Comparison of ENCODE assay signal across 14 cellular contexts in the genomic region with DNA sequence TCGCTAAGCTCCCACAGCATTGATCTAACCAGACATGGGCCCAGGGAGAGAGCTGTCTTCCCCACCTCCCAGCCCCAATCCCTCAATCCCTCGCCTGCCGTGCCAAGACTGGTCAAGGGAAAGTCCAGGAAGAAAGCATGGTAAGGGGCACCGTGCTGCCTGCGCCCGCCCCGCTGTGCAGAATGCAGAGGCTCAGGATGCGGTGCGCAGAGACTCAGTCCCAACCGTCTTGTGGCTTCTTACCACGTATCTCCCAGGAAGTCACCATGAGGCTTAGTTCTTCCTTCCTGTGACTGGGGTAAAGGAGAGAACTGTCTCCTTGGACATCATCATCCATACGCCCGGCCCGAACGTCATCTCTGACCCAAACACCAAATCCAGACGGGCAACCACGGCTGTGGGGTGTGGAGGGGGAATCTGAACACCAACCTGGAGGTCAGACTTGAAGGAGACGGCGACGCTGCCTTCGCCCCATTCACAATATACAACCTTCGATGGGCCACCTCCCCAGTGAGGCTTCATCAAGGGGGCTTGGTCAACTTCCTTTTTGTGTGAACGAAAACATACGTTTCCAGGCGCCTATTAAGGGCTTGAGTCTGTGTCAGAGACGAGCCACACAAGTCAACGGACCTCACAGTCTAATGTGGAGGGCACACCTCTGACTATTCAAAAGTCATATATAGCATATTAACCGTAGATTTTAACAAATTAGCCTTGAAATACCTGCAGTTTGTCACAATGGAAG. TPM values are rescaled to one million over a fixed set of nuclear protein-coding genes. Genes with fewer than 3 reads are reported as not detected.
DNase-seq lines count a peak whose midpoint lies in the region; ATAC-seq, FAIRE-seq and TF ChIP-seq lines count a peak whose summit lies in the region.
"Not testable (repeated sequence)": the region's sequence is repeated elsewhere in the genome, so short reads cannot be mapped to it uniquely, and the experiment has no call there.
"Had no signal": no experiment of that assay in that cellular context is flagged by ENCODE, and none has a peak within 500 bp of the region (broad histone marks: within the 10 kb centered on the region; RNA-seq: fewer than 3 reads in every experiment).

No MANE protein-coding gene starts in this region.

- not testable (repeated sequence) for H3K4me3 ChIP-seq in K562
- peak overlapping the region in 1 of 2 donors; percentile 38 for H3K4me3 ChIP-seq in left lung
- peak overlapping the region; percentile 47 for H3K4me3 ChIP-seq in thoracic aorta

- H3K36me3 Mint-ChIP-seq in CD14-positive monocyte; T-cell; activated T-cell treated with anti-CD3 and anti-CD28 coated beads, Interleukin-2, amount 50 U/mL, for 24 hours (ENCODE audit: low read depth): not testable (repeated sequence)

- not testable (repeated sequence) for H3K9me3 Mint-ChIP-seq in CD14-positive monocyte; T-cell; activated T-cell treated with anti-CD3 and anti-CD28 coated beads, Interleukin-2, amount 50 U/mL, for 24 hours

- TF ChIP-seq CTCF in CD14-positive monocyte (IDR thresholded peaks at IDR 0.05); K562 (IDR thresholded peaks at IDR 0.05 in 2 of 3, conservative IDR thresholded peaks at IDR 0.05 in 1 of 3; ENCODE audit: insufficient read depth in 2 of 3, low read depth in 1 of 3, low read length in 3 of 3); left lung (IDR thresholded peaks at IDR 0.05); omental fat pad (IDR thresholded peaks at IDR 0.05); thoracic aorta (IDR thresholded peaks at IDR 0.05): not testable (repeated sequence)

- H3K36me3 ChIP-seq in KOPT-K1 (ENCODE audit: insufficient read depth, low read length); K562 (ENCODE audit: control insufficient read depth, insufficient read depth, low read length); left lung; thoracic aorta: not testable (repeated sequence)

- DNase-seq in CD14-positive monocyte (ENCODE audit: low spot score) (peak; percentile 65), T-cell (peak in 4 of 34 experiments; percentile 16 to 29 (median 23)), left lung (peak in 1 of 2 donors; percentile 39)
- DNase-seq in activated T-cell treated with anti-CD3 and anti-CD28 coated beads, Interleukin-2, amount 50 U/mL, for 24 hours: peak; percentile 58
- DNase-seq in K562 (ENCODE audit: extremely low read depth in 1 of 4, low spot score in 3 of 4); omental fat pad (ENCODE audit: low spot score); thoracic aorta (ENCODE audit: low spot score): not testable (repeated sequence)

- not testable (repeated sequence) for H2AFZ ChIP-seq in K562 (ENCODE audit: low read depth, low read length)

- not testable (repeated sequence) for H3K79me2 ChIP-seq in K562 (ENCODE audit: control insufficient read depth, insufficient read depth, low read length)

- ATAC-seq in T-cell (replicated peaks in 1 of 4) (peak; percentile 16 to 41 (median 34)), left lung (peak; percentile 47), omental fat pad (ENCODE audit: low FRiP score) (peak; percentile 37)
- ATAC-seq in K562; thoracic aorta (ENCODE audit: insufficient number of reproducible peaks, low FRiP score, low read depth): not testable (repeated sequence)

- not testable (repeated sequence) for H3K9me3 ChIP-seq in KOPT-K1 (ENCODE audit: insufficient read depth, low read length, poor library complexity, severe bottlenecking); K562 (replicated peaks; ENCODE audit: control insufficient read depth, insufficient read depth, low read depth, low read length); left lung; thoracic aorta

- intact Hi-C loops in CD14-positive monocyte (cut with micrococcal nuclease); K562 (cut with micrococcal nuclease); left lung (cut with DNase I): not testable (repeated sequence)

- H3K27ac Mint-ChIP-seq in CD14-positive monocyte (peak overlapping the region; percentile 96 to 99 (median 98)), T-cell (peak overlapping the region; percentile 87 to 89)
- H3K27ac Mint-ChIP-seq in activated T-cell treated with anti-CD3 and anti-CD28 coated beads, Interleukin-2, amount 50 U/mL, for 24 hours: not testable (repeated sequence)

- in situ Hi-C loops in K562 (cut with MboI): not testable (repeated sequence)

- H3K27ac ChIP-seq in KOPT-K1 (ENCODE audit: low read depth, low read length, poor library complexity, severe bottlenecking) (peak overlapping the region; percentile 99), left lung (peak overlapping the region; percentile 36 to 91), thoracic aorta (peak overlapping the region in 1 of 2 donors; percentile 26)
- not testable (repeated sequence) for H3K27ac ChIP-seq in K562 (ENCODE audit: extremely low read depth, low read depth, low read length)

- POLR2A ChIA-PET in T-cell (lab: Charles Lee); K562 (lab: Yijun Ruan, JAX): not testable (repeated sequence)

- TF ChIP-seq RAD21 in K562 (CRISPR knock-in tag; conservative IDR thresholded peaks at IDR 0.05 in 1 of 2, IDR thresholded peaks at IDR 0.05 in 1 of 2): not testable (repeated sequence)

- CTCF ChIA-PET in T-cell (lab: Charles Lee): interaction anchor here in 1 of 2 donors (1.1 kb wide), 1 partner anchor 13 kb away, joined by 7 read pairs; no protein-coding TSS in a partner anchor
- CTCF ChIA-PET in K562 (lab: Yijun Ruan, JAX; ENCODE audit: low intra/inter-chr PET ratio): not testable (repeated sequence)

- not testable (repeated sequence) for H3K4me2 ChIP-seq in K562 (ENCODE audit: insufficient read depth, low read length)

- not testable (repeated sequence) for FAIRE-seq in K562 (lab: Jason Lieb, UNC)

- H3K4me1 Mint-ChIP-seq in CD14-positive monocyte (peaks cover 83% of the 10 kb centered on the region), T-cell (peaks cover 81 to 86% (median 82%) of the 10 kb centered on the region in 3 donors)
- H3K4me1 Mint-ChIP-seq in activated T-cell treated with anti-CD3 and anti-CD28 coated beads, Interleukin-2, amount 50 U/mL, for 24 hours (ENCODE audit: low read depth): peaks cover 73% of the 10 kb centered on the region

- not testable (repeated sequence) for TF ChIP-seq POLR2A in K562 (conservative IDR thresholded peaks at IDR 0.05)

- not testable (repeated sequence) for TF ChIP-seq EP300 in K562 (IDR thresholded peaks at IDR 0.05; ENCODE audit: low read length)

- peak overlapping the region; percentile 74 to 87 for H3K4me3 Mint-ChIP-seq in CD14-positive monocyte
- peak overlapping the region; percentile 61 to 85 (median 72) for H3K4me3 Mint-ChIP-seq in T-cell
- peak overlapping the region; percentile 61 for H3K4me3 Mint-ChIP-seq in activated T-cell treated with anti-CD3 and anti-CD28 coated beads, Interleukin-2, amount 50 U/mL, for 24 hours

- peaks cover 7 to 31% of the 10 kb centered on the region in 2 experiments; a peak in 3 of 5 replicates for H3K27me3 ChIP-seq in K562 (ENCODE audit: control insufficient read depth in 2 of 2, insufficient read depth in 2 of 2, low read length in 2 of 2)
- peaks cover 0 to 17% of the 10 kb centered on the region in 2 donors for H3K27me3 ChIP-seq in left lung
- H3K27me3 ChIP-seq in thoracic aorta (replicated peaks; ENCODE audit: insufficient read depth): not testable (repeated sequence)

- BruUV-seq in K562 (replicated peaks; lab: Mats Ljungman, UMichigan): not testable (repeated sequence)

- not testable (repeated sequence) for H3K4me1 ChIP-seq in K562 (replicated peaks in 1 of 2; ENCODE audit: control insufficient read depth in 2 of 2, insufficient read depth in 2 of 2, low read length in 2 of 2); thoracic aorta (ENCODE audit: control insufficient read depth in 1 of 2, low read depth in 2 of 2)
- peaks cover 0 to 70% of the 10 kb centered on the region in 2 donors for H3K4me1 ChIP-seq in left lung

- not testable (repeated sequence) for H3K27me3 Mint-ChIP-seq in CD14-positive monocyte (ENCODE audit: low read depth in 3 of 3); T-cell
- H3K27me3 Mint-ChIP-seq in activated T-cell treated with anti-CD3 and anti-CD28 coated beads, Interleukin-2, amount 50 U/mL, for 24 hours: peaks cover 29% of the 10 kb centered on the region

- not testable (repeated sequence) for H4K20me1 ChIP-seq in K562 (replicated peaks; ENCODE audit: control insufficient read depth, insufficient read depth, low read length)

- not testable (repeated sequence) for H3K9me1 ChIP-seq in K562 (ENCODE audit: control insufficient read depth, insufficient read depth, low read length)

- H3K9ac ChIP-seq in K562 (ENCODE audit: insufficient read depth in 1 of 2, low read depth in 2 of 2, low read length in 2 of 2): not testable (repeated sequence)

- 10% methylated on average over 23 of the region's 28 CpGs for WGBS in K562 (ENCODE audit: insufficient coverage, low coverage, missing lambda C conversion rate)

RNA-seq across cellular contexts. Expression of gene LAIR1, which starts 10.6 kb away (rescaled TPM):
- polyA plus RNA-seq in CD14-positive monocyte: 10 to 100 TPM; 48.0 to 73.8 TPM
- 10 to 100 TPM; 40.2 to 66.0 (median 59.7) TPM for total RNA-seq in T-cell
- total RNA-seq in K562 (2011; cell fraction: chromatin; rRNA removed; ENCODE audit: low replicate concordance): not detected in 2 replicates
- not detected in 2 replicates for total RNA-seq in K562 (2011; cell fraction: nucleolus; rRNA removed)
- total RNA-seq in K562 (2011; cell fraction: nucleoplasm; rRNA removed): not detected in 2 replicates
- total RNA-seq in K562 (2014; rRNA removed): not detected in 2 replicates
- not detected in 2 replicates for total RNA-seq in K562 (2014; rRNA removed; fragmentation: Illumina TruSeq; extraction: Trizol)
- 0.23 and 0.54 TPM in 2 replicates for total RNA-seq in K562 (2015; rRNA removed; fragmentation: Illumina TruSeq; extraction: Trizol)
- 0.20 and 0.24 TPM in 2 replicates for total RNA-seq in K562 (2021)
- polyA plus RNA-seq in K562 (2011; rRNA removed): not detected in 2 replicates
- not detected in 2 replicates for polyA plus RNA-seq in K562 (2011; cell fraction: cytosol; rRNA removed)
- polyA plus RNA-seq in K562 (2011; cell fraction: nucleus; rRNA removed): not detected in 2 replicates
- polyA plus RNA-seq in K562 (2012): 0.40 and 7.6 TPM in 2 replicates
- polyA plus RNA-seq in K562 (2014; fragmentation: Illumina TruSeq; extraction: Trizol): 0.12 TPM in 1 of 2 replicates, not detected in the other
- not detected for polyA plus RNA-seq in K562 (2014; fragmentation: Nextera tagmentation; extraction: Ambion mirVana)
- 0.12 TPM in 1 of 2 replicates, not detected in the other for polyA plus RNA-seq in K562 (2014; rRNA removed)
- not detected in 2 replicates for polyA minus RNA-seq in K562 (2011; rRNA and poly(A)+ RNA removed)
- not detected in 2 replicates for polyA minus RNA-seq in K562 (2011; cell fraction: cytosol; rRNA and poly(A)+ RNA removed)
- polyA minus RNA-seq in K562 (2011; cell fraction: nucleus; rRNA and poly(A)+ RNA removed): not detected in 2 replicates
- total RNA-seq in left lung: 100 to 1,000 TPM in 1 of 2 donors, 10 to 100 TPM in 1; 66.9 to 172 TPM
- 10 to 100 TPM; 24.3 to 82.5 (median 37.0) TPM for total RNA-seq in omental fat pad
- 10 to 100 TPM; 31.2 to 64.7 TPM for total RNA-seq in thoracic aorta
- total RNA-seq: cardiac muscle cell, epithelial cell of proximal tubule, foreskin keratinocyte, PC-9 had no signal
- polyA plus RNA-seq: A549, cardiac muscle cell, foreskin keratinocyte had no signal

RNA-seq across cellular contexts. Expression of gene LILRA4, which starts 36.4 kb away (rescaled TPM):
- polyA plus RNA-seq in CD14-positive monocyte (1 to 10 TPM; 2.2 to 3.4 TPM), K562 (2011; rRNA removed) (not detected in 2 replicates), K562 (2014; fragmentation: Illumina TruSeq; extraction: Trizol) (not detected in 2 replicates), K562 (2014; fragmentation: Nextera tagmentation; extraction: Ambion mirVana) (not detected), K562 (2014; rRNA removed) (not detected in 2 replicates)
- total RNA-seq in T-cell (under 1 TPM in 1 of 5 donors, not detected in 4; 0.58 TPM), K562 (2014; rRNA removed) (not detected in 2 replicates), K562 (2014; rRNA removed; fragmentation: Illumina TruSeq; extraction: Trizol) (not detected in 2 replicates), K562 (2015; rRNA removed; fragmentation: Illumina TruSeq; extraction: Trizol) (not detected in 2 replicates), K562 (2021) (not detected in 2 replicates), left lung (1 to 10 TPM; 1.8 to 2.3 TPM), omental fat pad (under 1 TPM in 1 of 4 donors, not detected in 3; 0.56 TPM), thoracic aorta (not detected)
- not detected in 2 replicates for total RNA-seq in K562 (2011; cell fraction: chromatin; rRNA removed; ENCODE audit: low replicate concordance)
- total RNA-seq in K562 (2011; cell fraction: nucleolus; rRNA removed): not detected in 2 replicates
- total RNA-seq in K562 (2011; cell fraction: nucleoplasm; rRNA removed): not detected in 2 replicates
- not detected in 2 replicates for polyA plus RNA-seq in K562 (2011; cell fraction: cytosol; rRNA removed)
- not detected in 2 replicates for polyA plus RNA-seq in K562 (2011; cell fraction: nucleus; rRNA removed)
- polyA plus RNA-seq in K562 (2012): 0.53 TPM in 1 of 2 replicates, not detected in the other
- polyA minus RNA-seq in K562 (2011; rRNA and poly(A)+ RNA removed): not detected in 2 replicates
- not detected in 2 replicates for polyA minus RNA-seq in K562 (2011; cell fraction: cytosol; rRNA and poly(A)+ RNA removed)
- not detected in 2 replicates for polyA minus RNA-seq in K562 (2011; cell fraction: nucleus; rRNA and poly(A)+ RNA removed)
- total RNA-seq: cardiac muscle cell, epithelial cell of proximal tubule, foreskin keratinocyte, PC-9, urinary bladder had no signal
- polyA plus RNA-seq: A549, cardiac muscle cell, foreskin keratinocyte, urinary bladder had no signal

RNA-seq across cellular contexts. Expression of gene TTYH1, which starts 39.9 kb away (rescaled TPM):
- polyA plus RNA-seq in CD14-positive monocyte (not detected), K562 (2011; rRNA removed) (not detected in 2 replicates), K562 (2014; fragmentation: Illumina TruSeq; extraction: Trizol) (not detected in 2 replicates), K562 (2014; fragmentation: Nextera tagmentation; extraction: Ambion mirVana) (under 1 TPM in 1 of 2 experiments, not detected in 1; 0.08 TPM), K562 (2014; rRNA removed) (not detected in 2 replicates)
- total RNA-seq in T-cell (under 1 TPM in 2 of 5 donors, not detected in 3; 0.26 to 0.41 TPM), K562 (2014; rRNA removed) (not detected in 2 replicates), K562 (2014; rRNA removed; fragmentation: Illumina TruSeq; extraction: Trizol) (not detected in 2 replicates), K562 (2015; rRNA removed; fragmentation: Illumina TruSeq; extraction: Trizol) (not detected in 2 replicates), K562 (2021) (not detected in 2 replicates), left lung (not detected), omental fat pad (under 1 TPM in 2 of 4 donors, not detected in 2; 0.28 to 0.84 TPM), thoracic aorta (not detected)
- total RNA-seq in K562 (2011; cell fraction: chromatin; rRNA removed; ENCODE audit: low replicate concordance): not detected in 2 replicates
- not detected in 2 replicates for total RNA-seq in K562 (2011; cell fraction: nucleolus; rRNA removed)
- not detected in 2 replicates for total RNA-seq in K562 (2011; cell fraction: nucleoplasm; rRNA removed)
- not detected in 2 replicates for polyA plus RNA-seq in K562 (2011; cell fraction: cytosol; rRNA removed)
- not detected in 2 replicates for polyA plus RNA-seq in K562 (2011; cell fraction: nucleus; rRNA removed)
- 0.17 and 0.36 TPM in 2 replicates for polyA plus RNA-seq in K562 (2012)
- not detected in 2 replicates for polyA minus RNA-seq in K562 (2011; rRNA and poly(A)+ RNA removed)
- polyA minus RNA-seq in K562 (2011; cell fraction: cytosol; rRNA and poly(A)+ RNA removed): not detected in 2 replicates
- polyA minus RNA-seq in K562 (2011; cell fraction: nucleus; rRNA and poly(A)+ RNA removed): not detected in 2 replicates
- total RNA-seq: cardiac muscle cell, foreskin keratinocyte had no signal
- polyA plus RNA-seq: foreskin keratinocyte had no signal

Comparison
In these comparisons a context has a peak if more than half of its experiments do, and no peak if none do; other contexts are left out.
1. RNA of gene LAIR1, which starts 10.6 kb away (total RNA-seq): 66.9 to 172 TPM in left lung, 31.2 to 64.7 TPM in thoracic aorta, 40.2 to 66.0 TPM in T-cell and 24.3 to 82.5 TPM in omental fat pad; 0.20 to 0.54 TPM in K562; every median in the first group is over 10 times any median in the second.
2. Peak in every context shown above with its lines, with median percentiles within 50 percentile points of each other: H3K4me3 Mint-ChIP-seq.